In the genomic region with DNA sequence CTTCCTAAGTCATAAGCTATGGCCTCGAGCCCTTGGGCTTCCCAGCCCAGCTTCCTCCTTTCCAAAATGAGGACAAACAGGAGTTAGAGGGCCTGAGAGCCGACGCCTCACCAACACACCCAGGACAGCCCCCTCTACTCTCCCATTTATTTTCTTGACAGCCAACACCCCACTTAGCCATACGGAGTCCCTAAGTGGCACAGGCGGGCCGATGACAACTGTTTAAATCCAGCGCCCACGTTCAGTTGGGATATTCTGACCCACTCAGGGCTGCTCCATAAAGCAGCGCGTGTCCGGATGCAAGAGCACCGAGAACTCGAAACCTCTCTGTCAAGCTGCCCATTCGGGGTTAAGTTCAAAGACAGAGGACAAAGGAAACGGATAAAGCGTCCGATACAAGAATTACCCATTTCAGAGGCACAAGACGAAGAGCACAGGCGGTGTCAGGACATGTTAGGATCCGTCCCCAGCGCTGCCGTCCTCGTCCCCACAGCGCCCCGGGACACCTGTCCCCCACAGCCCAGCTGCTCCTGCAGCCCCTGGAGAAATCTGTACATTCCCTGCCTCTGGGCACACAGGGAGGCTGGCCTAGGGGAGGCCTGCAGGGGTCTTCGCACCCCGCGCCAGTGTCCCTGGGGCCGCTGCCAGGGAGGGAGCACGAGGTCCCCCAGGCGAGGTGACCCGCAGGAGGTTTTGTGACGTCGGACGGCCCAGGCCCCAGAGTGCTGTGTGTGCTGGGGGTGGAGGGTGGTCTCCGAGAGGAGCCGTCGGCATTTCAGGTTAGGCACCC, we compare ENCODE assay signal across 8 cellular contexts. TPM values are rescaled to one million over a fixed set of nuclear protein-coding genes. Genes with fewer than 3 reads are reported as not detected.
A peak's percentile ranks its signal among the peaks of the same experiment; 100 is the strongest.
DNase-seq lines count a peak whose midpoint lies in the region; ATAC-seq and TF ChIP-seq lines count a peak whose summit lies in the region.

No MANE protein-coding gene starts in this region.

- H3K18ac ChIP-seq in mesenchymal stem cell (ENCODE audit: low read depth in 1 of 2, low read length in 2 of 2) = peak overlapping the region; percentile 43 to 80

- intact Hi-C loops in Panc1 (cut with micrococcal nuclease; ENCODE audit: unreplicated experiment) = no loop called here

- H3K27ac ChIP-seq in HEK293 (ENCODE audit: extremely low read depth, low read depth, low read length) (no peak overlapping the region), Panc1 (ENCODE audit: low read length) (no peak overlapping the region; the same call in 1 of the 2 replicates), mesenchymal stem cell (ENCODE audit: low read length, poor library complexity, severe bottlenecking) (no peak overlapping the region), upper lobe of left lung (peak overlapping the region; percentile 77 to 90 (median 86))

- H4K91ac ChIP-seq in mesenchymal stem cell (ENCODE audit: low read length) = no peak overlapping the region

- no peak overlapping the region for H2BK12ac ChIP-seq in mesenchymal stem cell (ENCODE audit: low read length in 2 of 2)

- peak overlapping the region; percentile 55 for H3K4me3 ChIP-seq in HEK293 (ENCODE audit: low read depth, low read length)
- peak overlapping the region; percentile 49 to 54 for H3K4me3 ChIP-seq in Panc1 (ENCODE audit: low read depth in 2 of 2, low read length in 2 of 2)
- H3K4me3 ChIP-seq in choroid plexus epithelial cell (ENCODE audit: low read depth, low read length) = peak overlapping the region; percentile 65
- H3K4me3 ChIP-seq in mesenchymal stem cell (ENCODE audit: insufficient read depth in 1 of 2, low read depth in 1 of 2, low read length in 2 of 2) = peak overlapping the region; percentile 75 to 77
- peak overlapping the region; percentile 64 to 84 (median 72) for H3K4me3 ChIP-seq in upper lobe of left lung

- peak overlapping the region in 1 of 2 experiments; percentile 65 for H3K14ac ChIP-seq in mesenchymal stem cell (ENCODE audit: low read length in 2 of 2)

- H2BK15ac ChIP-seq in mesenchymal stem cell (ENCODE audit: low read depth, poor library complexity, severe bottlenecking) = no peak overlapping the region

- peak overlapping the region; percentile 65 for H3K9ac ChIP-seq in mesenchymal stem cell (ENCODE audit: low read length)

- TF ChIP-seq POLR2A in upper lobe of left lung (IDR thresholded peaks at IDR 0.05) = no peak

- H2BK120ac ChIP-seq in mesenchymal stem cell (ENCODE audit: low read depth, low read length) = no peak overlapping the region

- ATAC-seq in Panc1 (no peak; the same call in 1 of the 2 replicates), upper lobe of left lung (ENCODE audit: low FRiP score in 2 of 2) (peak; percentile 24 to 47)

- H3K4me1 ChIP-seq in HEK293 (ENCODE audit: control insufficient read depth, insufficient read depth, low read length) (no peaks in the 10 kb centered on the region), Panc1 (ENCODE audit: control insufficient read depth, insufficient read depth, low read length) (no peaks in the 10 kb centered on the region), mesenchymal stem cell (ENCODE audit: control insufficient read depth, insufficient read depth, low read depth, low read length) (peaks cover 5% of the 10 kb centered on the region), upper lobe of left lung (peaks cover 0 to 40% (median 3%) of the 10 kb centered on the region in 4 donors)

- no peaks in the 10 kb centered on the region for H3K79me1 ChIP-seq in mesenchymal stem cell (replicated peaks; ENCODE audit: low read length, poor library complexity, severe bottlenecking)

- no peak overlapping the region for H4K8ac ChIP-seq in mesenchymal stem cell (ENCODE audit: low read length)

- WGBS in mesenchymal stem cell = 2% methylated on average over 31 of the region's 38 CpGs
- WGBS in upper lobe of left lung, 2 donors = 0 to 4% methylated on average over 1 to 19 of the region's 38 CpGs

- TF ChIP-seq EP300 in upper lobe of left lung (IDR thresholded peaks at IDR 0.05) = no peak

- peak overlapping the region; percentile 77 for H2AFZ ChIP-seq in mesenchymal stem cell (ENCODE audit: low read depth, low read length)

- no peak overlapping the region for H2AK5ac ChIP-seq in mesenchymal stem cell (ENCODE audit: low read length, severe bottlenecking)

- peak overlapping the region in 1 of 2 experiments; percentile 61 for H3K4ac ChIP-seq in mesenchymal stem cell (ENCODE audit: low read depth in 1 of 2, low read length in 2 of 2)

- peak overlapping the region; percentile 75 for H3K4me2 ChIP-seq in mesenchymal stem cell (ENCODE audit: low read length, poor library complexity, severe bottlenecking)

- no peaks in the 10 kb centered on the region for H3K36me3 ChIP-seq in HEK293 (ENCODE audit: control insufficient read depth in 2 of 2, insufficient read depth in 1 of 2, low read length in 2 of 2)
- no peaks in the 10 kb centered on the region for H3K36me3 ChIP-seq in Panc1 (ENCODE audit: control insufficient read depth, insufficient read depth, low read length)
- H3K36me3 ChIP-seq in mesenchymal stem cell (ENCODE audit: control insufficient read depth in 1 of 2, insufficient read depth in 2 of 2, low read depth in 1 of 2, low read length in 2 of 2) = no peaks in the 10 kb centered on the region
- no peaks in the 10 kb centered on the region for H3K36me3 ChIP-seq in upper lobe of left lung

- no peaks in the 10 kb centered on the region for H3K27me3 ChIP-seq in Panc1 (ENCODE audit: control insufficient read depth, insufficient read depth, low read length)
- H3K27me3 ChIP-seq in mesenchymal stem cell (ENCODE audit: control insufficient read depth in 1 of 2, insufficient read depth in 1 of 2, low read length in 2 of 2) = no peaks in the 10 kb centered on the region
- H3K27me3 ChIP-seq in upper lobe of left lung = peaks cover 0 to 4% (median 0%) of the 10 kb centered on the region in 4 donors

- H2BK5ac ChIP-seq in mesenchymal stem cell (ENCODE audit: low read depth, low read length, poor library complexity, severe bottlenecking) = peak overlapping the region; percentile 19

- in situ Hi-C loops in Panc1 (cut with HindIII; ENCODE audit: low pct_unique_long_range_greater_than_20kb, low sequenced_read_pairs) = no loop called here

- no peak overlapping the region for H3K23ac ChIP-seq in mesenchymal stem cell (ENCODE audit: low read length in 2 of 2)

- peak; percentile 6 for DNase-seq in GM10266 (ENCODE audit: extremely low spot score)
- DNase-seq in Panc1 (ENCODE audit: low read depth, low spot score) = no peak
- DNase-seq in choroid plexus epithelial cell (ENCODE audit: low read depth) = peak; percentile 36
- DNase-seq in mesenchymal stem cell = peak; percentile 35
- peak in 1 of 2 donors; percentile 25 for DNase-seq in upper lobe of left lung
- no peak for DNase-seq in NCI-H187 (lab: John Stamatoyannopoulos, UW)
- no peak for DNase-seq in NCI-H524 treated with DMSO at 0.1 percent for 48 hours (lab: John Stamatoyannopoulos, UW)

- H3K9me3 ChIP-seq in HEK293 (ENCODE audit: control insufficient read depth, insufficient read depth, low read depth, low read length) (no peaks in the 10 kb centered on the region), Panc1 (ENCODE audit: control insufficient read depth, insufficient read depth, low read depth, low read length) (no peaks in the 10 kb centered on the region), mesenchymal stem cell (ENCODE audit: control insufficient read depth, low read length) (no peaks in the 10 kb centered on the region), upper lobe of left lung (no peaks in the 10 kb centered on the region)

- POLR2A ChIA-PET in HEK293 (lab: Yijun Ruan, JAX) = no interaction called here
- POLR2A ChIA-PET in Panc1 (lab: Charles Lee) = no interaction called here

- no peak for TF ChIP-seq CTCF in GM10266 (IDR thresholded peaks at IDR 0.05; ENCODE audit: control insufficient read depth, insufficient read depth, low read depth, missing control alignments)
- no peak for TF ChIP-seq CTCF in HEK293 (tag by site-specific recombination; IDR thresholded peaks at IDR 0.05)
- no peak for TF ChIP-seq CTCF in Panc1 (IDR thresholded peaks at IDR 0.05)
- no peak for TF ChIP-seq CTCF in choroid plexus epithelial cell (conservative IDR thresholded peaks at IDR 0.05; ENCODE audit: low read depth, low read length)
- no peak for TF ChIP-seq CTCF in upper lobe of left lung (IDR thresholded peaks at IDR 0.05)

- BruUV-seq in Panc1 (replicated peaks; lab: Mats Ljungman, UMichigan) = no TSS peak

- CTCF ChIA-PET in HEK293 (lab: Yijun Ruan, JAX) = no interaction called here
- CTCF ChIA-PET in Panc1 (lab: Charles Lee) = no interaction called here

TF ChIP-seq in HEK293, 187 proteins besides CTCF, POLR2A, EP300 and RAD21:
- TF ChIP-seq ZNF501 (tag by site-specific recombination; IDR thresholded peaks at IDR 0.05) (no peak), ZNF555 (tag by site-specific recombination; conservative IDR thresholded peaks at IDR 0.05) (no peak), ZNF175 (tag by site-specific recombination; IDR thresholded peaks at IDR 0.05) (no peak), ZNF624 (tag by site-specific recombination; IDR thresholded peaks at IDR 0.05) (no peak), ZNF521 (tag by site-specific recombination; IDR thresholded peaks at IDR 0.05) (no peak), ZNF174 (tag by site-specific recombination; IDR thresholded peaks at IDR 0.05) (no peak)

RNA-seq across cellular contexts. Expression of gene PRKX, which starts 1.2 kb away (rescaled TPM):
- total RNA-seq in Panc1 (2021; ENCODE audit: unreplicated experiment) = 20.5 TPM
- polyA plus RNA-seq in Panc1 (2012; ENCODE audit: insufficient read length) = 10.9 TPM
- polyA plus RNA-seq in mesenchymal stem cell (2013, experiment 1 of 2) = 6.2 TPM
- polyA plus RNA-seq in mesenchymal stem cell (2013, experiment 2 of 2) = 6.6 TPM
- total RNA-seq in upper lobe of left lung = 10 to 100 TPM; 10.0 to 43.7 (median 19.6) TPM

Comparison
In these comparisons a context has a peak if more than half of its experiments do, and no peak if none do; other contexts are left out.
1. DNase-seq: peak in GM10266 (single experiment), choroid plexus epithelial cell (single experiment) and mesenchymal stem cell (single experiment); none in Panc1 (single experiment), NCI-H187 (0 of 2) and NCI-H524 treated with DMSO at 0.1 percent for 48 hours (single experiment).
2. H3K27ac ChIP-seq: peak in upper lobe of left lung (4 of 4); none in HEK293 (single experiment), Panc1 (single experiment) and mesenchymal stem cell (single experiment).
3. Peak in every context shown above with its lines, with median percentiles within 50 percentile points of each other: H3K4me3 ChIP-seq.